Comparison of ENCODE assay signal across 12 cellular contexts in the genomic region with DNA sequence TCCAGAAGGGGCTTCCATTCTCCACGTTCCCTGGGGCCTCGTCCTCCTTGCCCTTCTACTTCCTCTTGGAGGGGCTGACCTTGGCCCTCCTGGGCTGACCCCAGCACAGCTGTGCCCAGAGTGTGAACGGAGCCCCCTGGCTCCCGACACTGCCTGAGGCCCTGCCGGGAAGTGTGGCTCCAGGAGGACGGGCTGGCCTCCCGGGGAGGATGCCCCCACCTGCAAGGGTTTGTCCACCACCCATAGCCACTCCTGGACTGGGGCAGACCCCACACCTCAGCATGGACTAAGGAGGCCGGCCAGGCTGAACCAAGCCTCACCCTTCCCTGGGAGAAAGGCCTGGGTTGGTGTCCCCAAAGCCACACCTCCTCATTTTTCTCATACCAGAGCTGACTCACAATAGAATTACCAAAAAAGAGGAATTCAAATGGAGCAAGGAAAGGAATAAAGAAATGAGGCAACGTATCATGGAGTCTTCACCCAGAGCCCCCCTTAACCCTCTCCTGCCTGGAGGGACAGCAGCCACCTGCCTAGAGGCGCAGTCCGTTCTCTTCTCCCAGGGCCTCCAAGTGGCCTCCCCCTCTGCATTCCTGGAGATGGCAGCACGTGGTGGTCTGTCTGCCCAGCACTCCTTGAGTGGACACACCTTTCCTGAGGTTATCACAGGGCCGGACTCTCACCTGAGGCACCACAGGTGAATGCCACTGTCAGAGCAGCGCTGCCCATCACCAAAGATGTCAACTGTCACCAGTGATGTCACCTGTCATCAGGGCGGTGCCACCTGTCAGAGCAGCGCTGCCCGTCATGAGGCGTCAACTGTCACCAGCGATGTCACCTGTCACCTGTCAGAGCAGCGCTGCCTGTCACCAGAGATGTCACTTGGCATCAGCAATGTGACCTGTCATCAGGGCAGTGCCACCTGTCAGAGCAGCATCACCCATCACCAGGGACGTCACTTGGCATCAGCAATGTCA.
A peak's percentile ranks its signal among the peaks of the same experiment; 100 is the strongest.
DNase-seq lines count a peak whose midpoint lies in the region; ATAC-seq and TF ChIP-seq lines count a peak whose summit lies in the region.
"Had no signal": no experiment of that assay in that cellular context is flagged by ENCODE, and none has a peak within 500 bp of the region (broad histone marks: within the 10 kb centered on the region; RNA-seq: fewer than 3 reads in every experiment).

No MANE protein-coding gene starts in this region.

- no peaks in the 10 kb centered on the region for H3K27me3 Mint-ChIP-seq in memory B cell
- H3K27me3 Mint-ChIP-seq: CD8-positive, alpha-beta memory T cell; naive thymus-derived CD8-positive, alpha-beta T cell had no signal

- H3K4me3 ChIP-seq in astrocyte of the spinal cord (ENCODE audit: low read depth, low read length): no peak overlapping the region

- DNase-seq in 8988T: peak; percentile 91
- DNase-seq in HCEC 1CT: peak; percentile 71
- peak; percentile 37 for DNase-seq in astrocyte of the spinal cord (ENCODE audit: low read depth, low spot score)
- DNase-seq in memory B cell (ENCODE audit: low spot score in 2 of 2): no peak
- DNase-seq in islet precursor cell: no peak
- DNase-seq in putamen (ENCODE audit: low spot score): no peak
- DNase-seq: CD8-positive, alpha-beta memory T cell had no signal

- in situ Hi-C loops in astrocyte of the spinal cord (cut with HindIII; ENCODE audit: low sequenced_read_pairs): no loop called here

- TF ChIP-seq CTCF in astrocyte of the spinal cord (IDR thresholded peaks at IDR 0.05; ENCODE audit: low read depth, low read length): no peak

- peak overlapping the region; percentile 53 for H3K27ac Mint-ChIP-seq in memory B cell

- ATAC-seq in memory B cell (ENCODE audit: low read depth) (no peak), GM21528 (IDR thresholded peaks at IDR 0.05; ENCODE audit: low FRiP score, unreplicated experiment) (no peak), HG03439 (IDR thresholded peaks at IDR 0.05; ENCODE audit: unreplicated experiment) (no peak)
- ATAC-seq: activated T-cell treated with anti-CD3 and anti-CD28 coated beads, Interleukin-2, amount 50 U/mL, for 4 hours; esophagus mucosa; naive thymus-derived CD8-positive, alpha-beta T cell had no signal

- H3K9me3 Mint-ChIP-seq in memory B cell: peaks cover 3% of the 10 kb centered on the region
- H3K9me3 Mint-ChIP-seq: activated T-cell treated with anti-CD3 and anti-CD28 coated beads, Interleukin-2, amount 50 U/mL, for 4 hours; naive thymus-derived CD8-positive, alpha-beta T cell had no signal

- H3K4me3 Mint-ChIP-seq in memory B cell: no peak overlapping the region
- H3K4me3 Mint-ChIP-seq: activated T-cell treated with anti-CD3 and anti-CD28 coated beads, Interleukin-2, amount 50 U/mL, for 4 hours had no signal

- H3K36me3 Mint-ChIP-seq in memory B cell: peaks cover 40% of the 10 kb centered on the region

- H3K4me1 Mint-ChIP-seq in memory B cell: no peaks in the 10 kb centered on the region

Comparison
In these comparisons a context has a peak if more than half of its experiments do, and no peak if none do; other contexts are left out.
1. DNase-seq: peak in 8988T (single experiment), HCEC 1CT (single experiment) and astrocyte of the spinal cord (single experiment); none in memory B cell (0 of 2), islet precursor cell (single experiment) and putamen (single experiment).